Comparison of ENCODE assay signal across 37 cellular contexts in genomic region chr2:19247186-19247585, GRCh38.
"Had no signal": no experiment of that assay in that cellular context is flagged by ENCODE, and none has a peak within 500 bp of the region (broad histone marks: within the 10 kb centered on the region; RNA-seq: fewer than 3 reads in every experiment).

No MANE protein-coding gene starts in this region.

- H3K9me3 Mint-ChIP-seq: activated B cell treated with CpG ODN at 0.5 μM for 24 hours; activated CD4-positive, alpha-beta memory T cell treated with anti-CD3 and anti-CD28 coated beads for 36 hours; activated CD4-positive, alpha-beta T cell treated with anti-CD3 and anti-CD28 coated beads, Interleukin-2, amount 10 ng/mL, durations not matched to agents 24 days and 14 days; activated CD8-positive, alpha-beta T cell treated with anti-CD3 and anti-CD28 coated beads for 36 hours; activated naive CD4-positive, alpha-beta T cell treated with anti-CD3 and anti-CD28 coated beads for 36 hours; activated naive CD4-positive, alpha-beta T cell treated with anti-CD3 and anti-CD28 coated beads, Interleukin-2, amount 50 U/mL, for 72 hours; activated naive CD8-positive, alpha-beta T cell treated with anti-CD3 and anti-CD28 coated beads for 36 hours; activated T-cell treated with anti-CD3 and anti-CD28 coated beads, Interleukin-2, amount 50 U/mL, for 4 hours; activated T-cell treated with anti-CD3 and anti-CD28 coated beads, Interleukin-2, amount 50 U/mL, for 72 hours; activated T-helper 1 cell treated with anti-CD3 and anti-CD28 coated beads, Interleukin-12 subunit alpha, Interleukin-12 subunit beta, Interleukin-2, Interleukin-4 antibody, amounts not matched to agents 30 ng/mL and 10 ng/mL and 1 ng/mL, durations not matched to agents 14 hours and 24 hours and 36 hours; activated T-helper 17 cell treated with anti-CD3 and anti-CD28 coated beads, Interleukin-2, amount 50 U/mL, for 72 hours; T-helper 1 cell treated with Interleukin-12 subunit alpha and Interleukin-12 subunit beta and Interleukin-4 antibody, amounts not matched to agents 30 μg/mL and 1 μg/mL, for 36 hours; T-helper 2 cell treated with Interferon-gamma antibody and Interleukin-4, amounts not matched to agents 5 μg/mL and 100 μg/mL, for 36 hours had no signal

- H3K27ac Mint-ChIP-seq: activated B cell treated with CpG ODN at 0.5 μM for 24 hours; activated CD4-positive, alpha-beta memory T cell treated with anti-CD3 and anti-CD28 coated beads for 36 hours; activated CD4-positive, alpha-beta T cell treated with anti-CD3 and anti-CD28 coated beads, Interleukin-2, amount 10 ng/mL, durations not matched to agents 24 days and 14 days; activated CD8-positive, alpha-beta T cell treated with anti-CD3 and anti-CD28 coated beads for 36 hours; activated naive CD4-positive, alpha-beta T cell treated with anti-CD3 and anti-CD28 coated beads for 36 hours; activated naive CD4-positive, alpha-beta T cell treated with anti-CD3 and anti-CD28 coated beads, Interleukin-2, amount 50 U/mL, for 72 hours; activated naive CD8-positive, alpha-beta T cell treated with anti-CD3 and anti-CD28 coated beads for 36 hours; activated T-cell treated with anti-CD3 and anti-CD28 coated beads, Interleukin-2, amount 50 U/mL, for 72 hours; activated T-helper 1 cell treated with anti-CD3 and anti-CD28 coated beads, Interleukin-12 subunit alpha, Interleukin-12 subunit beta, Interleukin-2, Interleukin-4 antibody, amounts not matched to agents 30 ng/mL and 10 ng/mL and 1 ng/mL, durations not matched to agents 14 hours and 24 hours and 36 hours; activated T-helper 17 cell treated with anti-CD3 and anti-CD28 coated beads, Interleukin-2, amount 50 U/mL, for 72 hours; T-helper 1 cell treated with Interleukin-12 subunit alpha and Interleukin-12 subunit beta and Interleukin-4 antibody, amounts not matched to agents 30 μg/mL and 1 μg/mL, for 36 hours; T-helper 2 cell treated with Interferon-gamma antibody and Interleukin-4, amounts not matched to agents 5 μg/mL and 100 μg/mL, for 36 hours had no signal

- H3K27me3 ChIP-seq: adrenal gland, body of pancreas, brain microvascular endothelial cell, breast epithelium had no signal

- ATAC-seq: activated CD8-positive, alpha-beta T cell treated with anti-CD3 and anti-CD28 coated beads for 36 hours; activated naive CD4-positive, alpha-beta T cell treated with anti-CD3 and anti-CD28 coated beads, Interleukin-2, amount 50 U/mL, for 72 hours; activated T-cell treated with anti-CD3 and anti-CD28 coated beads, Interleukin-2, amount 50 U/mL, for 4 hours; activated T-cell treated with anti-CD3 and anti-CD28 coated beads, Interleukin-2, amount 50 U/mL, for 72 hours; activated T-helper 17 cell treated with anti-CD3 and anti-CD28 coated beads, Interleukin-2, amount 50 U/mL, for 72 hours; body of pancreas had no signal

- DNase-seq: activated B cell treated with CpG ODN at 0.5 μM for 24 hours; activated CD4-positive, alpha-beta memory T cell treated with anti-CD3 and anti-CD28 coated beads for 36 hours; activated CD4-positive, alpha-beta T cell treated with anti-CD3 and anti-CD28 coated beads for 4 hours; activated CD4-positive, alpha-beta T cell treated with anti-CD3 and anti-CD28 coated beads, Interleukin-2, amount 10 ng/mL, durations not matched to agents 24 days and 14 days; activated CD4-positive, alpha-beta T cell treated with anti-CD3 and anti-CD28 coated beads, Interleukin-2, amount 50 U/mL, for 1 hour; activated CD4-positive, alpha-beta T cell treated with anti-CD3 and anti-CD28 coated beads, Interleukin-2, amount 50 U/mL, for 4 hours; activated CD4-positive, CD25-positive, alpha-beta regulatory T cell treated with anti-CD3 and anti-CD28 coated beads, Interleukin-2, amount 50 U/mL, for 72 hours; activated CD8-positive, alpha-beta memory T cell treated with anti-CD3 and anti-CD28 coated beads, Interleukin-2, amount 50 U/mL, for 4 hours; activated CD8-positive, alpha-beta T cell treated with anti-CD3 and anti-CD28 coated beads for 36 hours; activated effector memory CD4-positive, alpha-beta T cell treated with anti-CD3 and anti-CD28 coated beads, Interleukin-2, amount 50 U/mL, for 16 hours; activated gamma-delta T cell treated with Interleukin-2 at 50 U/mL for 16 hours; activated naive CD4-positive, alpha-beta T cell; activated naive CD4-positive, alpha-beta T cell treated with anti-CD3 and anti-CD28 coated beads for 36 hours; activated naive CD4-positive, alpha-beta T cell treated with anti-CD3 and anti-CD28 coated beads, Interleukin-2, amount 50 U/mL, for 16 hours; activated naive CD8-positive, alpha-beta T cell treated with anti-CD3 and anti-CD28 coated beads for 36 hours; activated T-cell treated with anti-CD3 and anti-CD28 coated beads for 4 hours; activated T-cell treated with anti-CD3 and anti-CD28 coated beads, Interleukin-2, amount 50 U/mL, for 1 hour; activated T-cell treated with anti-CD3 and anti-CD28 coated beads, Interleukin-2, amount 50 U/mL, for 4 hours; activated T-cell treated with anti-CD3 and anti-CD28 coated beads, Interleukin-2, amount 50 U/mL, for 72 hours; adrenal gland; amniotic stem cell; aorta; body of pancreas; brain microvascular endothelial cell; central memory CD4-positive, alpha-beta T cell; T-helper 1 cell; T-helper 2 cell; T-helper 9 cell had no signal

- H3K9me3 ChIP-seq: adrenal gland, body of pancreas, breast epithelium had no signal

- H3K4me1 ChIP-seq: adrenal gland, body of pancreas, breast epithelium had no signal

- H3K36me3 Mint-ChIP-seq: activated CD4-positive, alpha-beta memory T cell treated with anti-CD3 and anti-CD28 coated beads for 36 hours; activated naive CD4-positive, alpha-beta T cell treated with anti-CD3 and anti-CD28 coated beads, Interleukin-2, amount 50 U/mL, for 72 hours; activated naive CD8-positive, alpha-beta T cell treated with anti-CD3 and anti-CD28 coated beads for 36 hours had no signal

- H3K27me3 Mint-ChIP-seq: activated CD4-positive, alpha-beta memory T cell treated with anti-CD3 and anti-CD28 coated beads for 36 hours; activated CD4-positive, alpha-beta T cell treated with anti-CD3 and anti-CD28 coated beads, Interleukin-2, amount 10 ng/mL, durations not matched to agents 24 days and 14 days; activated CD8-positive, alpha-beta T cell treated with anti-CD3 and anti-CD28 coated beads for 36 hours; activated naive CD8-positive, alpha-beta T cell treated with anti-CD3 and anti-CD28 coated beads for 36 hours; activated T-helper 17 cell treated with anti-CD3 and anti-CD28 coated beads, Interleukin-2, amount 50 U/mL, for 72 hours had no signal

- H3K4me3 Mint-ChIP-seq: activated B cell treated with CpG ODN at 0.5 μM for 24 hours; activated CD4-positive, alpha-beta memory T cell treated with anti-CD3 and anti-CD28 coated beads for 36 hours; activated CD4-positive, alpha-beta T cell treated with anti-CD3 and anti-CD28 coated beads, Interleukin-2, amount 10 ng/mL, durations not matched to agents 24 days and 14 days; activated CD8-positive, alpha-beta T cell treated with anti-CD3 and anti-CD28 coated beads for 36 hours; activated naive CD4-positive, alpha-beta T cell treated with anti-CD3 and anti-CD28 coated beads for 36 hours; activated naive CD8-positive, alpha-beta T cell treated with anti-CD3 and anti-CD28 coated beads for 36 hours; activated T-cell treated with anti-CD3 and anti-CD28 coated beads, Interleukin-2, amount 50 U/mL, for 4 hours; activated T-cell treated with anti-CD3 and anti-CD28 coated beads, Interleukin-2, amount 50 U/mL, for 72 hours; activated T-helper 1 cell treated with anti-CD3 and anti-CD28 coated beads, Interleukin-12 subunit alpha, Interleukin-12 subunit beta, Interleukin-2, Interleukin-4 antibody, amounts not matched to agents 30 ng/mL and 10 ng/mL and 1 ng/mL, durations not matched to agents 14 hours and 24 hours and 36 hours; activated T-helper 17 cell treated with anti-CD3 and anti-CD28 coated beads, Interleukin-2, amount 50 U/mL, for 72 hours; T-helper 1 cell treated with Interleukin-12 subunit alpha and Interleukin-12 subunit beta and Interleukin-4 antibody, amounts not matched to agents 30 μg/mL and 1 μg/mL, for 36 hours; T-helper 2 cell treated with Interferon-gamma antibody and Interleukin-4, amounts not matched to agents 5 μg/mL and 100 μg/mL, for 36 hours had no signal

- H3K27ac ChIP-seq: adrenal gland, body of pancreas, brain microvascular endothelial cell, breast epithelium, VCaP had no signal

- H3K4me1 Mint-ChIP-seq: activated B cell treated with CpG ODN at 0.5 μM for 24 hours; activated CD4-positive, alpha-beta T cell treated with anti-CD3 and anti-CD28 coated beads, Interleukin-2, amount 10 ng/mL, durations not matched to agents 24 days and 14 days; activated naive CD8-positive, alpha-beta T cell treated with anti-CD3 and anti-CD28 coated beads for 36 hours; activated T-helper 17 cell treated with anti-CD3 and anti-CD28 coated beads, Interleukin-2, amount 50 U/mL, for 72 hours had no signal

- FAIRE-seq: astrocyte, TTC549 had no signal

- H3K4me3 ChIP-seq: adrenal gland, body of pancreas, breast epithelium had no signal

- H3K36me3 ChIP-seq: adrenal gland, brain microvascular endothelial cell, breast epithelium had no signal
